In genomic region chr6:26431258-26432162, GRCh38 we compare ENCODE assay signal across 21 cellular contexts. TPM values are rescaled to one million over a fixed set of nuclear protein-coding genes. Genes with fewer than 3 reads are reported as not detected.
DNase-seq lines count a peak whose midpoint lies in the region; FAIRE-seq and TF ChIP-seq lines count a peak whose summit lies in the region.
"Had no signal": no experiment of that assay in that cellular context is flagged by ENCODE, and none has a peak within 500 bp of the region (broad histone marks: within the 10 kb centered on the region; RNA-seq: fewer than 3 reads in every experiment).

No MANE protein-coding gene starts in this region.

- peaks cover 0 to 3% of the 10 kb centered on the region in 2 donors for H3K9me3 ChIP-seq in neuronal stem cell (replicated peaks in 1 of 2; ENCODE audit: control insufficient read depth in 2 of 2, insufficient read depth in 1 of 2, low read depth in 1 of 2, low read length in 2 of 2)
- H3K9me3 ChIP-seq: body of pancreas, gastrocnemius medialis, right lobe of liver had no signal

- H4K8ac ChIP-seq in neuronal stem cell (ENCODE audit: low read depth, low read length), result no peak overlapping the region

- H2BK12ac ChIP-seq in neuronal stem cell (ENCODE audit: low read length), result no peak overlapping the region

- TF ChIP-seq CTCF in bronchial epithelial cell (IDR thresholded peaks at IDR 0.05; ENCODE audit: insufficient read depth, low read length, severe bottlenecking), result no peak

- H3K79me1 ChIP-seq in neuronal stem cell (ENCODE audit: low read depth, low read length), result no peaks in the 10 kb centered on the region

- no peak overlapping the region for H3K9ac ChIP-seq in neuronal stem cell (ENCODE audit: low read depth, low read length, poor library complexity)
- H3K9ac ChIP-seq: neural progenitor cell had no signal

- H3K4ac ChIP-seq in neuronal stem cell (ENCODE audit: low read length), result no peak overlapping the region

- H3K27me3 ChIP-seq in bronchial epithelial cell (ENCODE audit: control insufficient read depth, insufficient read depth, low read length) (no peaks in the 10 kb centered on the region), neuronal stem cell (ENCODE audit: control insufficient read depth in 3 of 3, insufficient read depth in 3 of 3, low read depth in 1 of 3, low read length in 3 of 3) (no peaks in the 10 kb centered on the region)
- H3K27me3 ChIP-seq: body of pancreas, gastrocnemius medialis, neural progenitor cell, right lobe of liver had no signal

- H3K36me3 ChIP-seq in bronchial epithelial cell (ENCODE audit: control insufficient read depth, insufficient read depth, low read length) (peaks cover 1% of the 10 kb centered on the region), neuronal stem cell (replicated peaks in 1 of 2; ENCODE audit: control insufficient read depth in 2 of 2, insufficient read depth in 2 of 2, low read length in 2 of 2) (peaks cover 0 to 64% of the 10 kb centered on the region in 2 donors)
- H3K36me3 ChIP-seq: neural progenitor cell had no signal

- H3K4me3 ChIP-seq in bronchial epithelial cell (ENCODE audit: low read depth, low read length) (no peak overlapping the region), neuronal stem cell (ENCODE audit: low read length in 2 of 2) (no peak overlapping the region)
- H3K4me3 ChIP-seq: body of pancreas, gastrocnemius medialis, GM23338, neural progenitor cell, right lobe of liver had no signal

- H3K23ac ChIP-seq in neuronal stem cell (ENCODE audit: low read depth, low read length, poor library complexity), result peak overlapping the region; percentile 10

- no peak overlapping the region for H2BK5ac ChIP-seq in neuronal stem cell (ENCODE audit: low read length)

- H2AK5ac ChIP-seq in neuronal stem cell (ENCODE audit: low read depth, low read length), result no peak overlapping the region

- no peak overlapping the region for H3K27ac ChIP-seq in neuronal stem cell (replicated peaks; ENCODE audit: low read length)
- H3K27ac ChIP-seq: 22Rv1, body of pancreas, gastrocnemius medialis, neural progenitor cell, right lobe of liver had no signal

- no peaks in the 10 kb centered on the region for H3K4me1 ChIP-seq in neuronal stem cell (ENCODE audit: control insufficient read depth in 2 of 2, insufficient read depth in 1 of 2, low read depth in 1 of 2, low read length in 2 of 2)
- H3K4me1 ChIP-seq: body of pancreas, gastrocnemius medialis, neural progenitor cell, right lobe of liver had no signal

- no peak overlapping the region for H3K18ac ChIP-seq in neuronal stem cell (ENCODE audit: low read length)

- FAIRE-seq in bronchial epithelial cell (lab: Jason Lieb, UNC), result peak; percentile 40
- FAIRE-seq: HTR-8/SVneo had no signal

- peak; percentile 76 for DNase-seq in DMS 273 (lab: John Stamatoyannopoulos, UW; ENCODE audit: unreplicated experiment)
- no peak for DNase-seq in DMS 273 treated with DMSO at 0.1 percent for 48 hours (lab: John Stamatoyannopoulos, UW)
- DNase-seq in HS-27A (ENCODE audit: low read depth), result peak; percentile 34
- no peak for DNase-seq in bronchial epithelial cell (ENCODE audit: low read depth)
- DNase-seq in neuronal stem cell (ENCODE audit: low spot score), result no peak
- DNase-seq in T1000 (lab: John Stamatoyannopoulos, UW), result no peak
- no peak for DNase-seq in DMS53 treated with DMSO at 0.1 percent for 48 hours (lab: John Stamatoyannopoulos, UW; ENCODE audit: unreplicated experiment)
- DNase-seq in LoVo (ENCODE audit: low spot score), result no peak
- DNase-seq: activated CD4-positive, CD25-positive, alpha-beta regulatory T cell treated with anti-CD3 and anti-CD28 coated beads, Interleukin-2, amount 50 U/mL, for 72 hours; activated naive CD4-positive, alpha-beta T cell; body of pancreas; CD4-positive, CD25-positive, alpha-beta regulatory T cell; right lobe of liver; SHP77 treated with DMSO at 0.1 percent for 48 hours; stimulated activated CD4-positive, alpha-beta T cell treated with anti-CD3 and anti-CD28 coated beads, Interleukin-2, amount 100 ng/mL, for 48 hours; T-helper 2 cell had no signal

- no peak overlapping the region for H2BK120ac ChIP-seq in neuronal stem cell (ENCODE audit: low read depth, low read length)

- no peak overlapping the region for H2BK15ac ChIP-seq in neuronal stem cell (ENCODE audit: low read length)

- H2AFZ ChIP-seq in neuronal stem cell (ENCODE audit: low read length), result no peak overlapping the region
- H2AFZ ChIP-seq: GM23338, neural progenitor cell had no signal

- no peak overlapping the region for H3K14ac ChIP-seq in neuronal stem cell (ENCODE audit: low read length)

- H4K91ac ChIP-seq in neuronal stem cell (ENCODE audit: low read depth, low read length, poor library complexity), result no peak overlapping the region

- WGBS in neuronal stem cell (ENCODE audit: extremely low coverage in 2 of 2, insufficient read length in 2 of 2, insufficient replicate concordance in 1 of 2), 2 donors, result no CpG with 5 or more reads among the region's 6 CpGs

- no peak overlapping the region for H3K4me2 ChIP-seq in neuronal stem cell (ENCODE audit: insufficient read depth, low read length, poor library complexity, severe bottlenecking)
- H3K4me2 ChIP-seq: GM23338, neural progenitor cell had no signal

RNA-seq across cellular contexts. Expression of gene BTN3A3, which starts 8.8 kb away (rescaled TPM):
- total RNA-seq in bronchial epithelial cell, result 1.2 and 1.6 TPM in 2 replicates
- 1.7 TPM for polyA plus RNA-seq in neuronal stem cell (2013, experiment 1 of 2)
- 1.5 TPM for polyA plus RNA-seq in neuronal stem cell (2013, experiment 2 of 2)

RNA-seq across cellular contexts. Expression of gene BTN2A1, which starts 26.2 kb away (rescaled TPM):
- 4.7 and 5.3 TPM in 2 replicates for total RNA-seq in bronchial epithelial cell
- 11.4 TPM for polyA plus RNA-seq in neuronal stem cell (2013, experiment 1 of 2)
- polyA plus RNA-seq in neuronal stem cell (2013, experiment 2 of 2), result 11.5 TPM

RNA-seq across cellular contexts. Expression of gene BTN3A1, which starts 29.4 kb away (rescaled TPM):
- total RNA-seq in bronchial epithelial cell, result 2.0 and 3.9 TPM in 2 replicates
- 6.4 TPM for polyA plus RNA-seq in neuronal stem cell (2013, experiment 1 of 2)
- polyA plus RNA-seq in neuronal stem cell (2013, experiment 2 of 2), result 6.2 TPM

RNA-seq across cellular contexts. Expression of gene BTN2A2, which starts 48.6 kb away (rescaled TPM):
- 3.2 and 4.7 TPM in 2 replicates for total RNA-seq in bronchial epithelial cell
- polyA plus RNA-seq in neuronal stem cell (2013, experiment 1 of 2), result 24.0 TPM
- polyA plus RNA-seq in neuronal stem cell (2013, experiment 2 of 2), result 24.9 TPM

Comparison
In these comparisons a context has a peak if more than half of its experiments do, and no peak if none do; other contexts are left out.
1. DNase-seq: peak in DMS 273 (single experiment) and HS-27A (single experiment); none in DMS 273 treated with DMSO at 0.1 percent for 48 hours (single experiment), bronchial epithelial cell (single experiment), neuronal stem cell (single experiment), T1000 (single experiment), DMS53 treated with DMSO at 0.1 percent for 48 hours (single experiment) and LoVo (single experiment).